1 cellular context compared by ENCODE assay signal in genomic region chr13:74919914-74920313, GRCh38.
TF ChIP-seq lines count a peak whose summit lies in the region.

No MANE protein-coding gene starts in this region.

TF ChIP-seq in H1, 55 proteins besides CTCF, POLR2A, EP300 and RAD21:
- TF ChIP-seq EZH2 (IDR thresholded peaks at IDR 0.05; ENCODE audit: low read depth, low read length, severe bottlenecking) (no peak), ASH2L (IDR thresholded peaks at IDR 0.05; ENCODE audit: low read length) (no peak), YY1 (IDR thresholded peaks at IDR 0.05; ENCODE audit: low read depth, low read length) (no peak), E2F6 (IDR thresholded peaks at IDR 0.05) (no peak), SRF (IDR thresholded peaks at IDR 0.05; ENCODE audit: low read depth, low read length) (no peak), CBX8 (IDR thresholded peaks at IDR 0.05; ENCODE audit: borderline replicate concordance, low read depth, low read length) (no peak), NANOG (IDR thresholded peaks at IDR 0.05; ENCODE audit: insufficient read depth, low read depth, low read length, poor library complexity, severe bottlenecking) (no peak), RXRA (IDR thresholded peaks at IDR 0.05; ENCODE audit: insufficient read depth, low read depth, low read length) (no peak), SIN3A (conservative IDR thresholded peaks at IDR 0.05 in 1 of 2, IDR thresholded peaks at IDR 0.05 in 1 of 2; ENCODE audit: low read depth in 1 of 2, low read length in 2 of 2) (no peak), BRCA1 (IDR thresholded peaks at IDR 0.05; ENCODE audit: low read depth, low read length) (no peak)
